11 cellular contexts compared by ENCODE assay signal in genomic region chr13:30477346-30478235, GRCh38. TPM values are rescaled to one million over a fixed set of nuclear protein-coding genes. Genes with fewer than 3 reads are reported as not detected.
DNase-seq lines count a peak whose midpoint lies in the region; ATAC-seq lines count a peak whose summit lies in the region.
"Had no signal": no experiment of that assay in that cellular context is flagged by ENCODE, and none has a peak within 500 bp of the region (broad histone marks: within the 10 kb centered on the region; RNA-seq: fewer than 3 reads in every experiment).

No MANE protein-coding gene starts in this region.

- H3K18ac ChIP-seq in trophoblast cell (ENCODE audit: low read length), result no peak overlapping the region

- peak; percentile 96 for ATAC-seq in HG02938 (IDR thresholded peaks at IDR 0.05; ENCODE audit: unreplicated experiment)
- ATAC-seq in stimulated activated memory B cell treated with anti-CD40 and anti-IgM and Interleukin-4, amounts not matched to agents 10 μg/mL and 1 μg/mL and 100 μg/mL, for 72 hours, result peak; percentile 93
- ATAC-seq: lower lobe of right lung had no signal

- no peak overlapping the region for H3K4me2 ChIP-seq in trophoblast cell (ENCODE audit: low read length)

- no peak overlapping the region for H3K9ac ChIP-seq in trophoblast cell (ENCODE audit: low read length)

- no peak overlapping the region for H4K91ac ChIP-seq in trophoblast cell (ENCODE audit: low read depth, low read length)

- no peak overlapping the region for H3K4me3 Mint-ChIP-seq in stimulated activated memory B cell treated with anti-CD40 and anti-IgM and Interleukin-4, amounts not matched to agents 10 μg/mL and 1 μg/mL and 100 μg/mL, for 72 hours

- no peak overlapping the region for H4K8ac ChIP-seq in trophoblast cell (ENCODE audit: low read depth, low read length)

- peaks cover 7 to 10% of the 10 kb centered on the region in 2 experiments for H3K4me1 ChIP-seq in trophoblast cell (ENCODE audit: control insufficient read depth in 1 of 2, insufficient read depth in 2 of 2, low read length in 2 of 2)
- H3K4me1 ChIP-seq: lower lobe of right lung had no signal

- H2AK5ac ChIP-seq in trophoblast cell (ENCODE audit: low read length), result no peak overlapping the region

- no peak overlapping the region for H2BK120ac ChIP-seq in trophoblast cell (ENCODE audit: insufficient read depth, low read length, poor library complexity)

- H3K9me3 ChIP-seq in trophoblast cell (ENCODE audit: insufficient read depth, low read depth, low read length), result no peaks in the 10 kb centered on the region
- H3K9me3 ChIP-seq: HAP-1, lower lobe of right lung had no signal

- H3K36me3 Mint-ChIP-seq in stimulated activated memory B cell treated with anti-CD40 and anti-IgM and Interleukin-4, amounts not matched to agents 10 μg/mL and 1 μg/mL and 100 μg/mL, for 72 hours, result no peaks in the 10 kb centered on the region

- no peaks in the 10 kb centered on the region for H3K79me2 ChIP-seq in trophoblast cell (ENCODE audit: control insufficient read depth, insufficient read depth, low read length, poor library complexity)

- H3K14ac ChIP-seq in trophoblast cell (ENCODE audit: low read length), result no peak overlapping the region

- H4K12ac ChIP-seq in trophoblast cell (ENCODE audit: low read depth, low read length), result no peak overlapping the region

- no CpG with 5 or more reads among the region's 4 CpGs for WGBS in trophoblast cell (ENCODE audit: extremely low coverage, insufficient coverage, insufficient read length)

- no peaks in the 10 kb centered on the region for H3K27me3 Mint-ChIP-seq in stimulated activated memory B cell treated with anti-CD40 and anti-IgM and Interleukin-4, amounts not matched to agents 10 μg/mL and 1 μg/mL and 100 μg/mL, for 72 hours

- H3K27ac Mint-ChIP-seq in stimulated activated memory B cell treated with anti-CD40 and anti-IgM and Interleukin-4, amounts not matched to agents 10 μg/mL and 1 μg/mL and 100 μg/mL, for 72 hours, result no peak overlapping the region

- H3K27ac ChIP-seq in trophoblast cell (ENCODE audit: low read depth, low read length), result no peak overlapping the region
- H3K27ac ChIP-seq: 22Rv1, lower lobe of right lung had no signal

- H3K79me1 ChIP-seq in trophoblast cell (ENCODE audit: low read length), result no peaks in the 10 kb centered on the region

- no peak overlapping the region for H3K4ac ChIP-seq in trophoblast cell (ENCODE audit: low read depth, low read length)

- DNase-seq in NOMO-1 treated with DMSO at 0.1 percent for 48 hours (lab: John Stamatoyannopoulos, UW; ENCODE audit: unreplicated experiment), result peak; percentile 83
- DNase-seq in NOMO-1 treated with dmso at 0.1 percent for 144 hours (lab: John Stamatoyannopoulos, UW; ENCODE audit: unreplicated experiment), result no peak
- peak; percentile 85 to 90 for DNase-seq in NCI-H526 (lab: John Stamatoyannopoulos, UW)
- no peak for DNase-seq in amygdala (lab: John Stamatoyannopoulos, UW)
- DNase-seq in trophoblast cell, result no peak
- no peak for DNase-seq in NCI-H1048 (lab: John Stamatoyannopoulos, UW)
- DNase-seq: lower lobe of right lung had no signal

- no peak overlapping the region for H3K4me3 ChIP-seq in trophoblast cell (ENCODE audit: low read depth, low read length)
- H3K4me3 ChIP-seq: HAP-1, lower lobe of right lung had no signal

- H2AFZ ChIP-seq in trophoblast cell (ENCODE audit: insufficient read depth, low read length, poor library complexity), result no peak overlapping the region

- H3K36me3 ChIP-seq in trophoblast cell (ENCODE audit: control insufficient read depth in 1 of 2, insufficient read depth in 2 of 2, low read length in 2 of 2), result no peaks in the 10 kb centered on the region
- H3K36me3 ChIP-seq: HAP-1, lower lobe of right lung had no signal

- H3K4me1 Mint-ChIP-seq in stimulated activated memory B cell treated with anti-CD40 and anti-IgM and Interleukin-4, amounts not matched to agents 10 μg/mL and 1 μg/mL and 100 μg/mL, for 72 hours, result peaks cover 19% of the 10 kb centered on the region

- no peak overlapping the region for H2BK5ac ChIP-seq in trophoblast cell (ENCODE audit: low read depth, low read length, poor library complexity)

- no peak overlapping the region for H3K23ac ChIP-seq in trophoblast cell (ENCODE audit: low read length)

- H2BK12ac ChIP-seq in trophoblast cell (ENCODE audit: low read length), result no peak overlapping the region

- H3K9me3 Mint-ChIP-seq in stimulated activated memory B cell treated with anti-CD40 and anti-IgM and Interleukin-4, amounts not matched to agents 10 μg/mL and 1 μg/mL and 100 μg/mL, for 72 hours, result no peaks in the 10 kb centered on the region

- no peaks in the 10 kb centered on the region for H3K27me3 ChIP-seq in trophoblast cell (ENCODE audit: insufficient read depth, low read length)

RNA-seq across cellular contexts. Expression of gene HMGB1, which starts 11.9 kb away (rescaled TPM):
- 521 and 556 TPM in 2 replicates for polyA plus RNA-seq in trophoblast cell (2013)

RNA-seq across cellular contexts. Expression of gene UBE2L5, which starts 55.3 kb away (rescaled TPM):
- polyA plus RNA-seq in trophoblast cell (2013), result 0.05 TPM in 1 of 2 replicates, not detected in the other

Comparison
In these comparisons a context has a peak if more than half of its experiments do, and no peak if none do; other contexts are left out.
1. DNase-seq: peak in NOMO-1 treated with DMSO at 0.1 percent for 48 hours (single experiment) and NCI-H526 (2 of 2); none in NOMO-1 treated with dmso at 0.1 percent for 144 hours (single experiment), amygdala (0 of 56), trophoblast cell (0 of 2) and NCI-H1048 (single experiment).